ENCODE assay signal across 23 cellular contexts in genomic region chr17:31798205-31798724, GRCh38.
DNase-seq lines count a peak whose midpoint lies in the region; ATAC-seq and TF ChIP-seq lines count a peak whose summit lies in the region.
"Had no signal": no experiment of that assay in that cellular context is flagged by ENCODE, and none has a peak within 500 bp of the region (broad histone marks: within the 10 kb centered on the region; RNA-seq: fewer than 3 reads in every experiment).

No MANE protein-coding gene starts in this region.

- ATAC-seq in central memory CD8-positive, alpha-beta T cell (replicated peaks; ENCODE audit: extremely low read depth, poor library complexity, severe bottlenecking) = no peak
- ATAC-seq in activated T-helper 17 cell treated with anti-CD3 and anti-CD28 coated beads, Interleukin-2, amount 50 U/mL, for 72 hours (replicated peaks) = no peak
- ATAC-seq in natural killer cell = no peak

- no peaks in the 10 kb centered on the region for H3K9me3 Mint-ChIP-seq in central memory CD8-positive, alpha-beta T cell
- H3K9me3 Mint-ChIP-seq in progenitor cell of endocrine pancreas (ENCODE audit: low read depth) = no peaks in the 10 kb centered on the region
- H3K9me3 Mint-ChIP-seq in activated T-helper 17 cell treated with anti-CD3 and anti-CD28 coated beads, Interleukin-2, amount 50 U/mL, for 72 hours = no peaks in the 10 kb centered on the region
- H3K9me3 Mint-ChIP-seq in natural killer cell = no peaks in the 10 kb centered on the region
- H3K9me3 Mint-ChIP-seq: HFFc6, IgD-negative memory B cell had no signal

- TF ChIP-seq CTCF in liver (IDR thresholded peaks at IDR 0.05; ENCODE audit: low read depth, low read length, missing input control) (no peak), progenitor cell of endocrine pancreas (IDR thresholded peaks at IDR 0.05; ENCODE audit: unreplicated experiment) (no peak), natural killer cell (IDR thresholded peaks at IDR 0.05) (no peak)

- peaks cover 0 to 6% (median 0%) of the 10 kb centered on the region in 4 donors for H3K4me1 ChIP-seq in liver (ENCODE audit: control insufficient read depth in 4 of 4, insufficient read depth in 4 of 4, low read length in 3 of 4)
- H3K4me1 ChIP-seq: HAP-1 had no signal

- no peaks in the 10 kb centered on the region for H3K36me3 Mint-ChIP-seq in central memory CD8-positive, alpha-beta T cell (ENCODE audit: insufficient read depth)
- no peaks in the 10 kb centered on the region for H3K36me3 Mint-ChIP-seq in progenitor cell of endocrine pancreas (ENCODE audit: insufficient read depth)
- H3K36me3 Mint-ChIP-seq in activated T-helper 17 cell treated with anti-CD3 and anti-CD28 coated beads, Interleukin-2, amount 50 U/mL, for 72 hours (ENCODE audit: low read depth) = no peaks in the 10 kb centered on the region
- H3K36me3 Mint-ChIP-seq in natural killer cell = no peaks in the 10 kb centered on the region

- intact Hi-C loops in natural killer cell (cut with micrococcal nuclease) = no loop called here

- peak; percentile 60 for DNase-seq in ELF-1 (ENCODE audit: low read depth, low spot score)
- no peak for DNase-seq in central memory CD8-positive, alpha-beta T cell (ENCODE audit: low spot score in 2 of 2)
- no peak for DNase-seq in progenitor cell of endocrine pancreas (ENCODE audit: low spot score, unreplicated experiment)
- DNase-seq in NCI-H1436 treated with DMSO at 0.1 percent for 48 hours (lab: John Stamatoyannopoulos, UW) = no peak
- no peak for DNase-seq in T-helper 1 cell
- no peak for DNase-seq in natural killer cell
- DNase-seq: GOT3, HFFc6, NCI-H1048, NCI-H1417, NCI-H187, NCI-H2081 treated with DMSO at 0.1 percent for 48 hours, NCI-H2171, NCI-H226, NCI-H510A, NCI-H69, Right ventricle myocardium superior, RPMI8226 had no signal

- TF ChIP-seq RAD21 in liver (IDR thresholded peaks at IDR 0.05) = no peak

- peaks cover 12% of the 10 kb centered on the region for H3K27me3 Mint-ChIP-seq in central memory CD8-positive, alpha-beta T cell
- H3K27me3 Mint-ChIP-seq in progenitor cell of endocrine pancreas = no peaks in the 10 kb centered on the region
- H3K27me3 Mint-ChIP-seq in activated T-helper 17 cell treated with anti-CD3 and anti-CD28 coated beads, Interleukin-2, amount 50 U/mL, for 72 hours = peaks cover 5% of the 10 kb centered on the region
- H3K27me3 Mint-ChIP-seq in natural killer cell (ENCODE audit: low read depth in 2 of 2) = peaks cover 4 to 17% of the 10 kb centered on the region in 2 donors

- H3K27me3 ChIP-seq in liver (ENCODE audit: control insufficient read depth in 4 of 4, insufficient read depth in 4 of 4, low read length in 3 of 4) = no peaks in the 10 kb centered on the region

- no peaks in the 10 kb centered on the region for H3K4me1 Mint-ChIP-seq in central memory CD8-positive, alpha-beta T cell
- H3K4me1 Mint-ChIP-seq in progenitor cell of endocrine pancreas (ENCODE audit: low read depth) (peaks cover 5% of the 10 kb centered on the region), natural killer cell (no peaks in the 10 kb centered on the region)
- no peaks in the 10 kb centered on the region for H3K4me1 Mint-ChIP-seq in activated T-helper 17 cell treated with anti-CD3 and anti-CD28 coated beads, Interleukin-2, amount 50 U/mL, for 72 hours

- peak overlapping the region; percentile 53 for H3K27ac Mint-ChIP-seq in central memory CD8-positive, alpha-beta T cell (ENCODE audit: low read depth)
- H3K27ac Mint-ChIP-seq in progenitor cell of endocrine pancreas (peak overlapping the region; percentile 86), natural killer cell (no peak overlapping the region)
- H3K27ac Mint-ChIP-seq in activated T-helper 17 cell treated with anti-CD3 and anti-CD28 coated beads, Interleukin-2, amount 50 U/mL, for 72 hours = no peak overlapping the region
- H3K27ac Mint-ChIP-seq: HFFc6 had no signal

- no peak overlapping the region for H3K27ac ChIP-seq in liver (ENCODE audit: low read depth in 1 of 2, low read length in 2 of 2)
- H3K27ac ChIP-seq: KMS-11 had no signal

- WGBS in liver = 52% methylated on average over 10 of the region's 10 CpGs

- H3K4me3 Mint-ChIP-seq in central memory CD8-positive, alpha-beta T cell = no peak overlapping the region
- H3K4me3 Mint-ChIP-seq in progenitor cell of endocrine pancreas (ENCODE audit: low read depth) (no peak overlapping the region), natural killer cell (no peak overlapping the region)
- no peak overlapping the region for H3K4me3 Mint-ChIP-seq in activated T-helper 17 cell treated with anti-CD3 and anti-CD28 coated beads, Interleukin-2, amount 50 U/mL, for 72 hours
- H3K4me3 Mint-ChIP-seq: HFFc6, IgD-negative memory B cell had no signal

- H3K36me3 ChIP-seq in liver (ENCODE audit: control insufficient read depth in 4 of 4, insufficient read depth in 3 of 4, low read depth in 1 of 4, low read length in 3 of 4) = no peaks in the 10 kb centered on the region
- H3K36me3 ChIP-seq: HAP-1 had no signal

- no peak overlapping the region for H3K9ac ChIP-seq in liver (ENCODE audit: low read depth in 1 of 2, low read length in 2 of 2)
- H3K9ac ChIP-seq: KMS-11 had no signal

- no peaks in the 10 kb centered on the region for H3K9me3 ChIP-seq in liver (ENCODE audit: control insufficient read depth in 4 of 4, low read length in 3 of 4)
- H3K9me3 ChIP-seq: HAP-1 had no signal

- H3K4me3 ChIP-seq in liver (ENCODE audit: low read depth in 1 of 3, low read length in 3 of 3) = no peak overlapping the region
- H3K4me3 ChIP-seq: HAP-1 had no signal

TF ChIP-seq in liver, 16 proteins besides CTCF, POLR2A, EP300 and RAD21:
- no peak for TF ChIP-seq MAX (IDR thresholded peaks at IDR 0.05)
- TF ChIP-seq ATF3 (IDR thresholded peaks at IDR 0.05) = no peak
- TF ChIP-seq FOXA1 (IDR thresholded peaks at IDR 0.05) = no peak
- no peak for TF ChIP-seq SP1 (IDR thresholded peaks at IDR 0.05)
- TF ChIP-seq YY1 (IDR thresholded peaks at IDR 0.05) = no peak
- TF ChIP-seq ZBTB33 (IDR thresholded peaks at IDR 0.05) = no peak
- TF ChIP-seq NR2F2 (IDR thresholded peaks at IDR 0.05) = peak; percentile 81
- TF ChIP-seq RXRA (IDR thresholded peaks at IDR 0.05) = peak; percentile 32 to 38
- TF ChIP-seq FOXA2 (IDR thresholded peaks at IDR 0.05) = no peak
- TF ChIP-seq HNF4G (IDR thresholded peaks at IDR 0.05) = no peak
- no peak for TF ChIP-seq GABPA (IDR thresholded peaks at IDR 0.05 in 1 of 2, conservative IDR thresholded peaks at IDR 0.05 in 1 of 2)
- no peak for TF ChIP-seq EGR1 (IDR thresholded peaks at IDR 0.05; ENCODE audit: low read depth in 2 of 2)
- no peak for TF ChIP-seq TAF1 (conservative IDR thresholded peaks at IDR 0.05)
- no peak for TF ChIP-seq JUND (IDR thresholded peaks at IDR 0.05)
- peak in 1 of 2 donors; percentile 42 for TF ChIP-seq HNF4A (conservative IDR thresholded peaks at IDR 0.05)
- no peak for TF ChIP-seq REST (IDR thresholded peaks at IDR 0.05)
TF ChIP-seq in liver: peak in this region for 3.

Comparison
In these comparisons a context has a peak if more than half of its experiments do, and no peak if none do; other contexts are left out.
1. H3K27ac Mint-ChIP-seq: peak in central memory CD8-positive, alpha-beta T cell (single experiment) and progenitor cell of endocrine pancreas (single experiment); none in activated T-helper 17 cell treated with anti-CD3 and anti-CD28 coated beads, Interleukin-2, amount 50 U/mL, for 72 hours (single experiment) and natural killer cell (0 of 2).